16 cellular contexts compared by ENCODE assay signal in the genomic region with DNA sequence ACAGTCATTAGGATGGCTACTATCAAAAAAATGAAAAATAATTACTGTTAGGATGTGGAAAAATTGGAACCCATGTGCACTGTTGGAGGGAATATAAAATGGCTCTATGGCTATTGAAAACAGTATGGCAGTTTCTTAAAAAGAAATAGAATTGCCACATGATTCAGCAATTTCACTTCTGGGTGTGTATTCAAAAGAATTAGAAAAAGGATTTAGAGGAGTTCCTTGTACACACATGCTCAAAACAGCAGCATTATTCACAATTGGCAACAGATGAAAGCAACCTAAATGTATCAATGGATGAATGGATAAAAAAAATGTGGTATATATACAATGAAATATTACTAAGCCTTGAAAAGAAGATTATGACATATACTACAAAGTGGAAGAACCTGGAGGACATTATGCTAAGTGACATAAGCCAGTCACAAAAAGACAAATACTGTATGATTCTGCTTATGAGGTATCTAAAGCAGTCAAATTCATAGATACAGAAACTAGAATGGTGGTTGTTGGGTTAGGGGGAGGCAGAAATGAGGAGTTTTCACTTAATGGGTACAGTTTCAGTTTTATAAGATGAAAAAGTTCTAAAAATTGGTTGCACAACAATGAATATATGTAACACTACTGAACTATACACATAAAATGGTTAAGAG.
A peak's percentile ranks its signal among the peaks of the same experiment; 100 is the strongest.
DNase-seq lines count a peak whose midpoint lies in the region; ATAC-seq, FAIRE-seq and TF ChIP-seq lines count a peak whose summit lies in the region.
"Had no signal": no experiment of that assay in that cellular context is flagged by ENCODE, and none has a peak within 500 bp of the region (broad histone marks: within the 10 kb centered on the region; RNA-seq: fewer than 3 reads in every experiment).

No MANE protein-coding gene starts in this region.

- no peak overlapping the region for H3K27ac ChIP-seq in thyroid gland
- H3K27ac ChIP-seq: gastrocnemius medialis, right lobe of liver, suprapubic skin had no signal

- H3K36me3 ChIP-seq in thyroid gland: no peaks in the 10 kb centered on the region
- H3K36me3 ChIP-seq: gastrocnemius medialis, right lobe of liver, suprapubic skin had no signal

- H3K27me3 ChIP-seq in thyroid gland: no peaks in the 10 kb centered on the region
- H3K27me3 ChIP-seq: gastrocnemius medialis, right lobe of liver, suprapubic skin had no signal

- no peak for TF ChIP-seq CTCF in epithelial cell of esophagus (IDR thresholded peaks at IDR 0.05; ENCODE audit: insufficient read depth, low read depth, low read length, missing control alignments)
- no peak for TF ChIP-seq CTCF in thyroid gland (IDR thresholded peaks at IDR 0.05)

- DNase-seq in epithelial cell of esophagus (ENCODE audit: low read depth) (peak; percentile 29), thyroid gland (no peak), H54 (ENCODE audit: insufficient read length, low spot score) (no peak)
- DNase-seq: activated CD4-positive, alpha-beta T cell treated with anti-CD3 and anti-CD28 coated beads for 4 hours; activated naive CD4-positive, alpha-beta T cell treated with anti-CD3 and anti-CD28 coated beads, Interleukin-2, amount 50 U/mL, for 16 hours; gastrocnemius medialis; HCEC 1CT; NCI-H1694 treated with DMSO at 0.1 percent for 48 hours; NCI-H446 treated with DMSO at 0.1 percent for 48 hours; right lobe of liver had no signal

- H3K9me3 ChIP-seq in thyroid gland: no peaks in the 10 kb centered on the region
- H3K9me3 ChIP-seq: gastrocnemius medialis, right lobe of liver, suprapubic skin had no signal

- no peak for FAIRE-seq in H54 (lab: Jason Lieb, UNC)
- FAIRE-seq: G401.6 had no signal

- no peak overlapping the region for H3K4me3 ChIP-seq in epithelial cell of esophagus (ENCODE audit: low read length)
- no peak overlapping the region for H3K4me3 ChIP-seq in thyroid gland (replicated peaks in 1 of 3)
- H3K4me3 ChIP-seq: gastrocnemius medialis, right lobe of liver, suprapubic skin had no signal

- intact Hi-C loops in thyroid gland (cut with DNase I): no loop called here

- TF ChIP-seq POLR2A in thyroid gland (IDR thresholded peaks at IDR 0.05) (no peak), H54 (IDR thresholded peaks at IDR 0.05; ENCODE audit: low read depth, low read length) (no peak)

- peaks cover 6 to 11% of the 10 kb centered on the region in 2 donors for H3K4me1 ChIP-seq in thyroid gland
- H3K4me1 ChIP-seq: gastrocnemius medialis, suprapubic skin had no signal

- ATAC-seq in GM18517 (IDR thresholded peaks at IDR 0.05; ENCODE audit: unreplicated experiment) (peak; percentile 83), GM21360 (IDR thresholded peaks at IDR 0.05; ENCODE audit: unreplicated experiment) (peak; percentile 48), HG03175 (IDR thresholded peaks at IDR 0.05; ENCODE audit: unreplicated experiment) (peak; percentile 65), HG03571 (IDR thresholded peaks at IDR 0.05; ENCODE audit: unreplicated experiment) (no peak)
- ATAC-seq: gastrocnemius medialis, right lobe of liver had no signal
